ENCODE assay signal across 9 cellular contexts in genomic region chrX:131729295-131729694, GRCh38.
DNase-seq lines count a peak whose midpoint lies in the region; ATAC-seq, FAIRE-seq and TF ChIP-seq lines count a peak whose summit lies in the region.
"Had no signal": no experiment of that assay in that cellular context is flagged by ENCODE, and none has a peak within 500 bp of the region (broad histone marks: within the 10 kb centered on the region; RNA-seq: fewer than 3 reads in every experiment).

No MANE protein-coding gene starts in this region.

- FAIRE-seq in RCC 7860 (lab: Jason Lieb, UNC) = no peak

- intact Hi-C loops in natural killer cell (cut with micrococcal nuclease) = no loop called here

- no peaks in the 10 kb centered on the region; the same call in 1 of the 2 replicates for H3K9me3 ChIP-seq in HEK293 (ENCODE audit: control insufficient read depth, insufficient read depth, low read depth, low read length)

- H3K27ac ChIP-seq in HEK293 (ENCODE audit: extremely low read depth, low read depth, low read length) = peak overlapping the region; percentile 75

- H3K4me1 ChIP-seq in HEK293 (ENCODE audit: control insufficient read depth, insufficient read depth, low read length) = no peaks in the 10 kb centered on the region

- peak overlapping the region in 1 of 2 donors; percentile 95 for H3K27ac Mint-ChIP-seq in natural killer cell

- H3K4me1 Mint-ChIP-seq in natural killer cell = peaks cover 0 to 17% of the 10 kb centered on the region in 2 donors

- peaks cover 0 to 2% of the 10 kb centered on the region in 2 donors for H3K27me3 Mint-ChIP-seq in natural killer cell (ENCODE audit: low read depth in 2 of 2)

- H3K4me3 Mint-ChIP-seq in natural killer cell = peak overlapping the region; percentile 94

- H3K4me3 ChIP-seq in HEK293 (ENCODE audit: low read depth, low read length) = peak overlapping the region; percentile 42

- peaks cover 3 to 7% of the 10 kb centered on the region in 2 experiments; a peak in 2 of 3 replicates for H3K36me3 ChIP-seq in HEK293 (ENCODE audit: control insufficient read depth in 2 of 2, insufficient read depth in 1 of 2, low read length in 2 of 2)
- H3K36me3 ChIP-seq: heart left ventricle had no signal

- H3K36me3 Mint-ChIP-seq in natural killer cell = no peaks in the 10 kb centered on the region

- DNase-seq in DMS53 treated with DMSO at 0.1 percent for 48 hours (lab: John Stamatoyannopoulos, UW; ENCODE audit: unreplicated experiment) = peak; percentile 63
- peak; percentile 73 for DNase-seq in activated T-helper 9 cell treated with anti-CD3 and anti-CD28 coated beads, Interleukin-2, amount 50 U/mL, for 16 hours (ENCODE audit: low read depth)
- DNase-seq in natural killer cell = no peak
- no peak for DNase-seq in NCI-H2029 (lab: John Stamatoyannopoulos, UW)
- DNase-seq in NK-92 (lab: John Stamatoyannopoulos, UW; ENCODE audit: unreplicated experiment) = no peak
- no peak for DNase-seq in RPMI8226
- DNase-seq in RCC 7860 (ENCODE audit: low spot score) = no peak

- POLR2A ChIA-PET in HEK293 (lab: Yijun Ruan, JAX) = no interaction called here

- peak in 1 of 3 donors; percentile 71 for ATAC-seq in natural killer cell

- peak; percentile 87 for TF ChIP-seq CTCF in HEK293 (tag by site-specific recombination; IDR thresholded peaks at IDR 0.05)
- TF ChIP-seq CTCF in natural killer cell (IDR thresholded peaks at IDR 0.05) = no peak

- CTCF ChIA-PET in HEK293 (lab: Yijun Ruan, JAX) = interaction anchor here (1.0 kb wide), 1 partner anchor 11 kb away, joined by 4 read pairs; no protein-coding TSS in a partner anchor

- H3K9me3 Mint-ChIP-seq in natural killer cell = peaks cover 0 to 4% of the 10 kb centered on the region in 2 donors

TF ChIP-seq in HEK293, 187 proteins besides CTCF, POLR2A, EP300 and RAD21:
- peak; percentile 88 for TF ChIP-seq ZNF654 (tag by site-specific recombination; IDR thresholded peaks at IDR 0.05; ENCODE audit: low read depth)
- no peak for TF ChIP-seq ZNF791 (tag by site-specific recombination; IDR thresholded peaks at IDR 0.05)
- TF ChIP-seq INSM2 (tag by site-specific recombination; IDR thresholded peaks at IDR 0.05) = 0 out of 2 replicates have a peak, but pooled peaks have one; percentile 35
- 0 out of 2 replicates have a peak, but pooled peaks have one; percentile 24 for TF ChIP-seq ZXDB (tag by site-specific recombination; IDR thresholded peaks at IDR 0.05)
- TF ChIP-seq ZNF596 (tag by site-specific recombination; IDR thresholded peaks at IDR 0.05) = no peak
- TF ChIP-seq KLF10 (tag by site-specific recombination; IDR thresholded peaks at IDR 0.05) = peak; percentile 30; the same call in 1 of the 2 replicates
- TF ChIP-seq SCRT2 (tag by site-specific recombination; IDR thresholded peaks at IDR 0.05) = peak; percentile 90
- peak; percentile 93 for TF ChIP-seq SCRT1 (tag by site-specific recombination; IDR thresholded peaks at IDR 0.05; ENCODE audit: borderline replicate concordance)
- no peak for TF ChIP-seq ZNF2 (tag by site-specific recombination; IDR thresholded peaks at IDR 0.05)
- TF ChIP-seq ZNF335 (tag by site-specific recombination; conservative IDR thresholded peaks at IDR 0.05) = no peak; the same call in 1 of the 2 replicates
- 0 out of 2 replicates have a peak, but pooled peaks have one; percentile 11 for TF ChIP-seq ZFP69B (tag by site-specific recombination; IDR thresholded peaks at IDR 0.05)
- TF ChIP-seq ZNF645 (tag by site-specific recombination; IDR thresholded peaks at IDR 0.05) = no peak
- TF ChIP-seq ZSCAN30 (tag by site-specific recombination; IDR thresholded peaks at IDR 0.05) = 0 out of 2 replicates have a peak, but pooled peaks have one; percentile 12
- peak; percentile 11; the same call in 1 of the 2 replicates for TF ChIP-seq ZNF629 (tag by site-specific recombination; IDR thresholded peaks at IDR 0.05)
- no peak; the same call in 1 of the 2 replicates for TF ChIP-seq ZBTB8A (tag by site-specific recombination; IDR thresholded peaks at IDR 0.05)
- TF ChIP-seq, protein P1, sequence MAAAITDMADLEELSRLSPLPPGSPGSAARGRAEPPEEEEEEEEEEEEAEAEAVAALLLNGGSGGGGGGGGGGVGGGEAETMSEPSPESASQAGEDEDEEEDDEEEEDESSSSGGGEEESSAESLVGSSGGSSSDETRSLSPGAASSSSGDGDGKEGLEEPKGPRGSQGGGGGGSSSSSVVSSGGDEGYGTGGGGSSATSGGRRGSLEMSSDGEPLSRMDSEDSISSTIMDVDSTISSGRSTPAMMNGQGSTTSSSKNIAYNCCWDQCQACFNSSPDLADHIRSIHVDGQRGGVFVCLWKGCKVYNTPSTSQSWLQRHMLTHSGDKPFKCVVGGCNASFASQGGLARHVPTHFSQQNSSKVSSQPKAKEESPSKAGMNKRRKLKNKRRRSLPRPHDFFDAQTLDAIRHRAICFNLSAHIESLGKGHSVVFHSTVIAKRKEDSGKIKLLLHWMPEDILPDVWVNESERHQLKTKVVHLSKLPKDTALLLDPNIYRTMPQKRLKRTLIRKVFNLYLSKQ (tag by site-specific recombination; IDR thresholded peaks at IDR 0.05; ENCODE audit: borderline replicate concordance) = no peak
- peak; percentile 34 for TF ChIP-seq SP2 (tag by site-specific recombination; IDR thresholded peaks at IDR 0.05)
- TF ChIP-seq YY1 (tag by site-specific recombination; IDR thresholded peaks at IDR 0.05) = peak; percentile 72
TF ChIP-seq in HEK293: peak in this region for 11.

Comparison
In these comparisons a context has a peak if more than half of its experiments do, and no peak if none do; other contexts are left out.
1. DNase-seq: peak in DMS53 treated with DMSO at 0.1 percent for 48 hours (single experiment) and activated T-helper 9 cell treated with anti-CD3 and anti-CD28 coated beads, Interleukin-2, amount 50 U/mL, for 16 hours (single experiment); none in natural killer cell (single experiment), NCI-H2029 (single experiment), NK-92 (single experiment), RPMI8226 (single experiment) and RCC 7860 (single experiment).